ENCODE assay signal across 6 cellular contexts in the genomic region with DNA sequence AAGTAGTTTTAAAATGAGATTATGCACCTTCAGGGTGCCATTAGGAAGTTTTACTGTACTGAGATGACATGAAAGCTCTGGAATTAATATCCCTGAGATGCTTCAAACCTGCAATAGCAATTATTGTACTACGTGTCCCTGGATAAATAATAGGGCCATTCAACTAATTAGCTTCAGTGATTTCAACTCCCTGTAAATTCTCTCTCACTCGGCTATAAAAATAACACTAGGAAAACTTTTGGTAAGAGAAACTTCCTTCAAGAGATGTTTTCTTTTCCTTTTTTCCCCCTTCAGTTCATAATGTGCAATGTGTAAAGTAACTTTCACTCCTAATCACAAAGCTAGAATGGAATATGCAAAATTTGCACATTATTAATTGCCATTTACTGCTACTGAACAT.
"Had no signal": no experiment of that assay in that cellular context is flagged by ENCODE, and none has a peak within 500 bp of the region (broad histone marks: within the 10 kb centered on the region; RNA-seq: fewer than 3 reads in every experiment).

No MANE protein-coding gene starts in this region.

- DNase-seq: GDM1, GF-D8 had no signal

- FAIRE-seq: GM12878, GM12891, GM12892, GM18507 had no signal

- ATAC-seq: GM12878 had no signal

- H3K4me3 ChIP-seq: GM12878 had no signal
